In genomic region chr14:28163261-28163660, GRCh38 we compare ENCODE assay signal across 27 cellular contexts.
DNase-seq lines count a peak whose midpoint lies in the region; ATAC-seq and TF ChIP-seq lines count a peak whose summit lies in the region.
"Had no signal": no experiment of that assay in that cellular context is flagged by ENCODE, and none has a peak within 500 bp of the region (broad histone marks: within the 10 kb centered on the region; RNA-seq: fewer than 3 reads in every experiment).

No MANE protein-coding gene starts in this region.

- no peaks in the 10 kb centered on the region for H3K27me3 Mint-ChIP-seq in mesothelial cell of epicardium (ENCODE audit: low read depth)
- H3K27me3 Mint-ChIP-seq: B cell had no signal

- H3F3A ChIP-seq in SK-N-SH (replicated peaks; ENCODE audit: insufficient read depth) = no peaks in the 10 kb centered on the region

- TF ChIP-seq CTCF in WERI-Rb-1 (IDR thresholded peaks at IDR 0.05; ENCODE audit: low read depth, low read length) (no peak), SK-N-SH (IDR thresholded peaks at IDR 0.05) (no peak), upper lobe of right lung (IDR thresholded peaks at IDR 0.05) (no peak), mesothelial cell of epicardium (IDR thresholded peaks at IDR 0.05; ENCODE audit: unreplicated experiment) (no peak)

- WGBS in SK-N-SH (ENCODE audit: low lambda C conversion rate) = 4% methylated on average over 2 of the region's 2 CpGs

- H2AFZ ChIP-seq in SK-N-SH (ENCODE audit: low read depth) = no peak overlapping the region
- H2AFZ ChIP-seq: PC-9 had no signal

- no peak for TF ChIP-seq RAD21 in SK-N-SH (IDR thresholded peaks at IDR 0.05; ENCODE audit: low read length)

- DNase-seq in NCI-H1105 treated with DMSO at 0.1 percent for 48 hours (lab: John Stamatoyannopoulos, UW) (peak; percentile 29), NCI-H1105 (lab: John Stamatoyannopoulos, UW) (no peak), NCI-H524 (lab: John Stamatoyannopoulos, UW) (peak; percentile 81 to 97), WERI-Rb-1 (no peak), retina (peak; percentile 6), SK-N-SH (no peak), upper lobe of right lung (no peak), mesothelial cell of epicardium (ENCODE audit: low spot score in 2 of 2, unreplicated experiment in 2 of 2) (no peak)
- DNase-seq: Caco-2; CD8-positive, alpha-beta T cell; DMS 273 treated with DMSO at 0.1 percent for 48 hours; DND-41; Karpas-422; NCI-H1694 treated with DMSO at 0.1 percent for 48 hours; NCI-H2081 treated with DMSO at 0.1 percent for 48 hours; NCI-H748 treated with DMSO at 0.1 percent for 48 hours; PC-9; SHP77 treated with DMSO at 0.1 percent for 48 hours; SW 1271 had no signal

- peaks cover 8% of the 10 kb centered on the region for H3K4me1 Mint-ChIP-seq in mesothelial cell of epicardium
- H3K4me1 Mint-ChIP-seq: B cell had no signal

- intact Hi-C loops in upper lobe of right lung (cut with DNase I) = no loop called here

- no peak for TF ChIP-seq EP300 in SK-N-SH (IDR thresholded peaks at IDR 0.05; ENCODE audit: borderline replicate concordance in 1 of 2, low read depth in 1 of 2, low read length in 1 of 2)

- CTCF ChIA-PET in SK-N-SH (lab: Yijun Ruan, JAX) = interaction anchor here (0.7 to 1.0 kb wide), 2 partner anchors 11 to 13 kb away, joined by 3 read pairs; no protein-coding TSS in a partner anchor

- H3K4me1 ChIP-seq in SK-N-SH (ENCODE audit: control insufficient read depth in 1 of 2, insufficient read depth in 2 of 2, low read depth in 1 of 2, low read length in 1 of 2) = peaks cover 0 to 3% of the 10 kb centered on the region in 2 experiments; a peak in 1 of 4 replicates
- H3K4me1 ChIP-seq in upper lobe of right lung = no peaks in the 10 kb centered on the region
- H3K4me1 ChIP-seq: Caco-2 had no signal

- ATAC-seq in upper lobe of right lung = no peak
- ATAC-seq: CD8-positive, alpha-beta T cell; HCT116; HepG2 had no signal

- H3K27me3 ChIP-seq in WERI-Rb-1 (ENCODE audit: insufficient read depth, low read depth, severe bottlenecking) (no peaks in the 10 kb centered on the region), SK-N-SH (ENCODE audit: insufficient read depth) (peaks cover 6% of the 10 kb centered on the region; the same call in 1 of the 2 replicates), upper lobe of right lung (no peaks in the 10 kb centered on the region)

- H3K27ac ChIP-seq in WERI-Rb-1 (peak overlapping the region; percentile 33), SK-N-SH (ENCODE audit: low read depth in 2 of 2, low read length in 1 of 2) (peak overlapping the region in 1 of 2 experiments; percentile 68; a peak in 1 of 4 replicates), upper lobe of right lung (no peak overlapping the region)
- H3K27ac ChIP-seq: 22Rv1, C4-2B, PC-9, RWPE1, SK-N-MC had no signal

- no peak overlapping the region for H3K4me3 ChIP-seq in WERI-Rb-1 (ENCODE audit: low read depth, low read length)
- H3K4me3 ChIP-seq in SK-N-SH (ENCODE audit: low read depth in 2 of 2, low read length in 1 of 2) = no peak overlapping the region
- no peak overlapping the region for H3K4me3 ChIP-seq in upper lobe of right lung
- H3K4me3 ChIP-seq: PC-9, SK-N-MC had no signal

- no peak overlapping the region for H3K4me3 Mint-ChIP-seq in mesothelial cell of epicardium
- H3K4me3 Mint-ChIP-seq: B cell; CD8-positive, alpha-beta T cell; T-helper 1 cell treated with Interleukin-12 subunit alpha and Interleukin-12 subunit beta and Interleukin-4 antibody, amounts not matched to agents 30 μg/mL and 1 μg/mL, for 36 hours had no signal

- H4K20me1 ChIP-seq in SK-N-SH (ENCODE audit: insufficient read depth) = no peaks in the 10 kb centered on the region

- peaks cover 6% of the 10 kb centered on the region for H3K9me3 Mint-ChIP-seq in mesothelial cell of epicardium

- H3K4me2 ChIP-seq in SK-N-SH = no peak overlapping the region
- H3K4me2 ChIP-seq: PC-9 had no signal

- no peaks in the 10 kb centered on the region for H3K9me2 ChIP-seq in SK-N-SH

- no peaks in the 10 kb centered on the region for H3K36me3 Mint-ChIP-seq in mesothelial cell of epicardium
- H3K36me3 Mint-ChIP-seq: CD8-positive, alpha-beta T cell had no signal

- POLR2A ChIA-PET in SK-N-SH (lab: Yijun Ruan, JAX) = no interaction called here

- no peak overlapping the region for H3K9ac ChIP-seq in SK-N-SH

- H3K36me3 ChIP-seq in WERI-Rb-1 (no peaks in the 10 kb centered on the region), SK-N-SH (replicated peaks in 1 of 2; ENCODE audit: control insufficient read depth in 1 of 2, insufficient read depth in 2 of 2, low read length in 1 of 2) (no peaks in the 10 kb centered on the region), upper lobe of right lung (no peaks in the 10 kb centered on the region)

- no peaks in the 10 kb centered on the region for H3K79me2 ChIP-seq in SK-N-SH (ENCODE audit: insufficient read depth)

- H3K9me3 ChIP-seq in WERI-Rb-1 (ENCODE audit: severe bottlenecking) (no peaks in the 10 kb centered on the region), SK-N-SH (no peaks in the 10 kb centered on the region), upper lobe of right lung (no peaks in the 10 kb centered on the region)
- H3K9me3 ChIP-seq: Caco-2 had no signal

- H3K27ac Mint-ChIP-seq in mesothelial cell of epicardium = no peak overlapping the region
- H3K27ac Mint-ChIP-seq: B cell; CD8-positive, alpha-beta T cell; T-helper 1 cell treated with Interleukin-12 subunit alpha and Interleukin-12 subunit beta and Interleukin-4 antibody, amounts not matched to agents 30 μg/mL and 1 μg/mL, for 36 hours had no signal

TF ChIP-seq in SK-N-SH, 30 proteins besides CTCF, POLR2A, EP300 and RAD21:
- TF ChIP-seq TCF12 (IDR thresholded peaks at IDR 0.05) (no peak), MEF2A (IDR thresholded peaks at IDR 0.05; ENCODE audit: borderline replicate concordance, low read depth) (no peak)

Comparison
In these comparisons a context has a peak if more than half of its experiments do, and no peak if none do; other contexts are left out.
1. DNase-seq: peak in NCI-H1105 treated with DMSO at 0.1 percent for 48 hours (single experiment), NCI-H524 (2 of 2) and retina (single experiment); none in NCI-H1105 (single experiment), WERI-Rb-1 (single experiment), SK-N-SH (single experiment), upper lobe of right lung (single experiment) and mesothelial cell of epicardium (0 of 2).